Comparison of ENCODE assay signal across 1 cellular context in genomic region chr2:207587305-207587704, GRCh38.
TF ChIP-seq lines count a peak whose summit lies in the region.

No MANE protein-coding gene starts in this region.

TF ChIP-seq in GM23338, 12 proteins besides CTCF, POLR2A, EP300 and RAD21 (continued from another document):
- TF ChIP-seq, protein P1, sequence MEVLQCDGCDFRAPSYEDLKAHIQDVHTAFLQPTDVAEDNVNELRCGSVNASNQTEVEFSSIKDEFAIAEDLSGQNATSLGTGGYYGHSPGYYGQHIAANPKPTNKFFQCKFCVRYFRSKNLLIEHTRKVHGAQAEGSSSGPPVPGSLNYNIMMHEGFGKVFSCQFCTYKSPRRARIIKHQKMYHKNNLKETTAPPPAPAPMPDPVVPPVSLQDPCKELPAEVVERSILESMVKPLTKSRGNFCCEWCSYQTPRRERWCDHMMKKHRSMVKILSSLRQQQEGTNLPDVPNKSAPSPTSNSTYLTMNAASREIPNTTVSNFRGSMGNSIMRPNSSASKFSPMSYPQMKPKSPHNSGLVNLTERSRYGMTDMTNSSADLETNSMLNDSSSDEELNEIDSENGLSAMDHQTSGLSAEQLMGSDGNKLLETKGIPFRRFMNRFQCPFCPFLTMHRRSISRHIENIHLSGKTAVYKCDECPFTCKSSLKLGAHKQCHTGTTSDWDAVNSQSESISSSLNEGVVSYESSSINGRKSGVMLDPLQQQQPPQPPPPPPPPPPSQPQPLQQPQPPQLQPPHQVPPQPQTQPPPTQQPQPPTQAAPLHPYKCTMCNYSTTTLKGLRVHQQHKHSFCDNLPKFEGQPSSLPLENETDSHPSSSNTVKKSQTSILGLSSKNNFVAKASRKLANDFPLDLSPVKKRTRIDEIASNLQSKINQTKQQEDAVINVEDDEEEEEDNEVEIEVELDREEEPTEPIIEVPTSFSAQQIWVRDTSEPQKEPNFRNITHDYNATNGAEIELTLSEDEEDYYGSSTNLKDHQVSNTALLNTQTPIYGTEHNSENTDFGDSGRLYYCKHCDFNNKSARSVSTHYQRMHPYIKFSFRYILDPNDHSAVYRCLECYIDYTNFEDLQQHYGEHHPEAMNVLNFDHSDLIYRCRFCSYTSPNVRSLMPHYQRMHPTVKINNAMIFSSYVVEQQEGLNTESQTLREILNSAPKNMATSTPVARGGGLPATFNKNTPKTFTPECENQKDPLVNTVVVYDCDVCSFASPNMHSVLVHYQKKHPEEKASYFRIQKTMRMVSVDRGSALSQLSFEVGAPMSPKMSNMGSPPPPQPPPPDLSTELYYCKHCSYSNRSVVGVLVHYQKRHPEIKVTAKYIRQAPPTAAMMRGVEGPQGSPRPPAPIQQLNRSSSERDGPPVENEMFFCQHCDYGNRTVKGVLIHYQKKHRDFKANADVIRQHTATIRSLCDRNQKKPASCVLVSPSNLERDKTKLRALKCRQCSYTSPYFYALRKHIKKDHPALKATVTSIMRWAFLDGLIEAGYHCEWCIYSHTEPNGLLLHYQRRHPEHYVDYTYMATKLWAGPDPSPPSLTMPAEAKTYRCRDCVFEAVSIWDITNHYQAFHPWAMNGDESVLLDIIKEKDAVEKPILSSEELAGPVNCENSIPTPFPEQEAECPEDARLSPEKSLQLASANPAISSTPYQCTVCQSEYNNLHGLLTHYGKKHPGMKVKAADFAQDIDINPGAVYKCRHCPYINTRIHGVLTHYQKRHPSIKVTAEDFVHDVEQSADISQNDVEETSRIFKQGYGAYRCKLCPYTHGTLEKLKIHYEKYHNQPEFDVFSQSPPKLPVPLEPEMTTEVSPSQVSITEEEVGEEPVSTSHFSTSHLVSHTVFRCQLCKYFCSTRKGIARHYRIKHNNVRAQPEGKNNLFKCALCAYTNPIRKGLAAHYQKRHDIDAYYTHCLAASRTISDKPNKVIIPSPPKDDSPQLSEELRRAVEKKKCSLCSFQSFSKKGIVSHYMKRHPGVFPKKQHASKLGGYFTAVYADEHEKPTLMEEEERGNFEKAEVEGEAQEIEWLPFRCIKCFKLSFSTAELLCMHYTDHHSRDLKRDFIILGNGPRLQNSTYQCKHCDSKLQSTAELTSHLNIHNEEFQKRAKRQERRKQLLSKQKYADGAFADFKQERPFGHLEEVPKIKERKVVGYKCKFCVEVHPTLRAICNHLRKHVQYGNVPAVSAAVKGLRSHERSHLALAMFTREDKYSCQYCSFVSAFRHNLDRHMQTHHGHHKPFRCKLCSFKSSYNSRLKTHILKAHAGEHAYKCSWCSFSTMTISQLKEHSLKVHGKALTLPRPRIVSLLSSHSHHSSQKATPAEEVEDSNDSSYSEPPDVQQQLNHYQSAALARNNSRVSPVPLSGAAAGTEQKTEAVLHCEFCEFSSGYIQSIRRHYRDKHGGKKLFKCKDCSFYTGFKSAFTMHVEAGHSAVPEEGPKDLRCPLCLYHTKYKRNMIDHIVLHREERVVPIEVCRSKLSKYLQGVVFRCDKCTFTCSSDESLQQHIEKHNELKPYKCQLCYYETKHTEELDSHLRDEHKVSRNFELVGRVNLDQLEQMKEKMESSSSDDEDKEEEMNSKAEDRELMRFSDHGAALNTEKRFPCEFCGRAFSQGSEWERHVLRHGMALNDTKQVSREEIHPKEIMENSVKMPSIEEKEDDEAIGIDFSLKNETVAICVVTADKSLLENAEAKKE (CRISPR knock-in tag; IDR thresholded peaks at IDR 0.05) = no peak
- TF ChIP-seq NANOG (IDR thresholded peaks at IDR 0.05; ENCODE audit: borderline replicate concordance) (no peak), CREB1 (CRISPR knock-in tag; IDR thresholded peaks at IDR 0.05; ENCODE audit: low read depth) (no peak), EZH2 (IDR thresholded peaks at IDR 0.05; ENCODE audit: low read depth, unreplicated experiment) (no peak)
